In genomic region chr16:57612494-57612893, GRCh38 we compare ENCODE assay signal across 1 cellular context.
TF ChIP-seq lines count a peak whose summit lies in the region.

No MANE protein-coding gene starts in this region.

TF ChIP-seq in IMR-90, 13 proteins besides CTCF, POLR2A, EP300 and RAD21 (continued from another document):
- TF ChIP-seq USF2 (IDR thresholded peaks at IDR 0.05; ENCODE audit: low read depth, low read length) (no peak), BHLHE40 (IDR thresholded peaks at IDR 0.05; ENCODE audit: low read depth, low read length) (no peak), RFX5 (IDR thresholded peaks at IDR 0.05; ENCODE audit: low read depth, low read length) (no peak)
